26 cellular contexts compared by ENCODE assay signal in the genomic region with DNA sequence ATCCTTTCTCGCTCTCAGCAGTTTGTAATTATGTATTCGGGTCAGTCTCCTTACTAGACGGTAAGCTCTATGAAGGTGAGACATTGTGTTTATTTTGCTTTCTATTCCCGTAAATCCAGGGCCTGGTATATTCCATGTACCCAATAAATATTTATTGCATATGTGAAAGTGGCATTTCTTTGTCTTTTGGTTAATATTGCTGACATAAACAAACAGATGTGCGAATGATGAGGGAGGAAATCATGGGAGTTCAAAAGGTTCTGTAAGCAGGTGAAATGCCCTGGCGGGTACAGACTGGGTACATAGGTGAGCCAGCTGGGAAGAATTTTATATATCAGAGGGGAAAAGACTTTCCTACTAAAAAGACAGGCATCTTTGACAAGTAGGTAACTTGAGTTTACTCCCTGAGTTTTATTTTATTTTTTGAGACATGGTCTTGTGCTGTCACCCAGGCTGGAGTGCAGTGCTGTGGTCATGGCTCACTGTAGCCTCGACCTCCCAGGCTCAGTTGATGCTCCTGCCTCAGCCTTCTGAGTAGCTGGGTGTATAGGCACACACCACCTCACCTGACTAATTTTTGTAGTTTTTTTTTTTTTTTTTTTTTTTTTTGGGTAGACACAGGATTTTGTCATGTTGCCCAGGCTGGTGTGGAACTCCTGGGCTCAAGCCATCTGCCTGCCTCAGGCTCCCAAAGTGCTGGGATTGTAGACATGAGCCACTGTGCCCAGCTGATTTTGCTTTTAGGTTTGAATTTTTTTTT. TPM values are rescaled to one million over a fixed set of nuclear protein-coding genes. Genes with fewer than 3 reads are reported as not detected.
DNase-seq lines count a peak whose midpoint lies in the region; ATAC-seq, FAIRE-seq and TF ChIP-seq lines count a peak whose summit lies in the region.
"Had no signal": no experiment of that assay in that cellular context is flagged by ENCODE, and none has a peak within 500 bp of the region (broad histone marks: within the 10 kb centered on the region; RNA-seq: fewer than 3 reads in every experiment).

No MANE protein-coding gene starts in this region.

- intact Hi-C loops in IMR-90 (cut with micrococcal nuclease), result no loop called here
- intact Hi-C loops in K562 (cut with micrococcal nuclease), result no loop called here
- intact Hi-C loops in esophagus squamous epithelium (cut with DNase I), result no loop called here

- H4K91ac ChIP-seq in IMR-90 (ENCODE audit: insufficient read depth, low read depth, low read length), result no peak overlapping the region

- no peak overlapping the region for H3K4me3 ChIP-seq in BLaER1 treated with 17β-estradiol and CSF1 and Interleukin-3, amounts not matched to agents 10 nM and 100 nM
- H3K4me3 ChIP-seq in IMR-90 (ENCODE audit: insufficient read depth, low read depth, low read length), result no peak overlapping the region
- H3K4me3 ChIP-seq in K562, result no peak overlapping the region
- no peak overlapping the region for H3K4me3 ChIP-seq in esophagus squamous epithelium
- H3K4me3 ChIP-seq: GM12878 had no signal

- TF ChIP-seq CTCF in IMR-90 (conservative IDR thresholded peaks at IDR 0.05; ENCODE audit: low read depth, low read length) (no peak), K562 (IDR thresholded peaks at IDR 0.05 in 2 of 3, conservative IDR thresholded peaks at IDR 0.05 in 1 of 3; ENCODE audit: insufficient read depth in 2 of 3, low read depth in 1 of 3, low read length in 3 of 3) (no peak), esophagus squamous epithelium (IDR thresholded peaks at IDR 0.05) (no peak)

- POLR2A ChIA-PET in IMR-90 (lab: Charles Lee; ENCODE audit: unreplicated experiment), result no interaction called here
- POLR2A ChIA-PET in K562 (lab: Yijun Ruan, JAX), result no interaction called here

- no peaks in the 10 kb centered on the region for H3K27me3 Mint-ChIP-seq in stimulated activated naive B cell treated with anti-CD40 and anti-IgM and Interleukin-4, amounts not matched to agents 10 μg/mL and 1 μg/mL and 100 μg/mL, for 72 hours
- peaks cover 14% of the 10 kb centered on the region for H3K27me3 Mint-ChIP-seq in activated naive CD4-positive, alpha-beta T cell treated with anti-CD3 and anti-CD28 coated beads, Interleukin-2, amount 10 ng/mL, durations not matched to agents 7 days and 5 days

- no peak for TF ChIP-seq EP300 in K562 (IDR thresholded peaks at IDR 0.05; ENCODE audit: low read length)

- WGBS in IMR-90 (ENCODE audit: extremely low coverage in 2 of 2, insufficient read length in 1 of 2), 2 experiments, result no CpG with 5 or more reads among the region's 7 CpGs
- 22% methylated on average over 7 of the region's 7 CpGs for WGBS in K562 (ENCODE audit: insufficient coverage, low coverage, missing lambda C conversion rate)
- 56 to 70% methylated on average over 7 of the region's 7 CpGs for WGBS in esophagus squamous epithelium, 2 donors

- no peak overlapping the region for H3K18ac ChIP-seq in IMR-90 (ENCODE audit: low read depth, low read length)

- H2BK5ac ChIP-seq in IMR-90 (ENCODE audit: low read depth, low read length, poor library complexity, severe bottlenecking), result no peak overlapping the region

- TF ChIP-seq RAD21 in IMR-90 (IDR thresholded peaks at IDR 0.05; ENCODE audit: low read length) (no peak), K562 (CRISPR knock-in tag; conservative IDR thresholded peaks at IDR 0.05 in 1 of 2, IDR thresholded peaks at IDR 0.05 in 1 of 2) (no peak)

- no peak overlapping the region for H3K4me3 Mint-ChIP-seq in stimulated activated naive B cell treated with anti-CD40 and anti-IgM and Interleukin-4, amounts not matched to agents 10 μg/mL and 1 μg/mL and 100 μg/mL, for 72 hours
- H3K4me3 Mint-ChIP-seq in activated naive CD4-positive, alpha-beta T cell treated with anti-CD3 and anti-CD28 coated beads, Interleukin-2, amount 10 ng/mL, durations not matched to agents 7 days and 5 days, result no peak overlapping the region
- H3K4me3 Mint-ChIP-seq: CD8-positive, alpha-beta T cell had no signal

- no peaks in the 10 kb centered on the region for H3K9me3 ChIP-seq in BLaER1 treated with 17β-estradiol and CSF1 and Interleukin-3, amounts not matched to agents 10 nM and 100 nM (replicated peaks in 1 of 11)
- H3K9me3 ChIP-seq in IMR-90 (ENCODE audit: control insufficient read depth, insufficient read depth, low read length) (no peaks in the 10 kb centered on the region), K562 (replicated peaks; ENCODE audit: control insufficient read depth, insufficient read depth, low read depth, low read length) (no peaks in the 10 kb centered on the region), esophagus squamous epithelium (no peaks in the 10 kb centered on the region)
- H3K9me3 ChIP-seq: Caco-2 had no signal

- H3K27ac Mint-ChIP-seq in stimulated activated naive B cell treated with anti-CD40 and anti-IgM and Interleukin-4, amounts not matched to agents 10 μg/mL and 1 μg/mL and 100 μg/mL, for 72 hours, result peak overlapping the region; percentile 9
- no peak overlapping the region for H3K27ac Mint-ChIP-seq in activated naive CD4-positive, alpha-beta T cell treated with anti-CD3 and anti-CD28 coated beads, Interleukin-2, amount 10 ng/mL, durations not matched to agents 7 days and 5 days
- H3K27ac Mint-ChIP-seq: CD8-positive, alpha-beta T cell had no signal

- no peak overlapping the region for H2BK20ac ChIP-seq in IMR-90 (ENCODE audit: low read depth, low read length)

- CTCF ChIA-PET in IMR-90 (lab: Yijun Ruan, JAX) (no interaction called here), K562 (lab: Yijun Ruan, JAX; ENCODE audit: low intra/inter-chr PET ratio) (no interaction called here)
- CTCF ChIA-PET in activated naive CD4-positive, alpha-beta T cell treated with anti-CD3 and anti-CD28 coated beads, Interleukin-2, amount 10 ng/mL, durations not matched to agents 7 days and 5 days (lab: Charles Lee), result interaction anchor here (1.0 to 2.9 kb wide), 3 partner anchors 9 to 51 kb away, joined by 3 to 18 read pairs (median 3); no protein-coding TSS in a partner anchor

- H3K14ac ChIP-seq in IMR-90 (replicated peaks; ENCODE audit: low read depth, low read length), result no peak overlapping the region

- ATAC-seq in IMR-90 (ENCODE audit: low read depth) (no peak), K562 (no peak)
- ATAC-seq in stimulated activated naive B cell treated with anti-CD40 and anti-IgM and Interleukin-4, amounts not matched to agents 10 μg/mL and 1 μg/mL and 100 μg/mL, for 72 hours (replicated peaks), result no peak
- ATAC-seq: CD8-positive, alpha-beta T cell; GM12878; HCT116 had no signal

- H2BK120ac ChIP-seq in IMR-90 (ENCODE audit: low read depth, low read length), result no peak overlapping the region

- H3K9me1 ChIP-seq in IMR-90 (ENCODE audit: insufficient read depth, low read length) (0 out of 2 replicates have a peak, but pooled peaks cover 3% of the 10 kb centered on the region), K562 (ENCODE audit: control insufficient read depth, insufficient read depth, low read length) (no peaks in the 10 kb centered on the region)

- no peak overlapping the region for H4K5ac ChIP-seq in IMR-90 (ENCODE audit: low read depth, low read length)

- H3K4me1 ChIP-seq in BLaER1 treated with 17β-estradiol and CSF1 and Interleukin-3, amounts not matched to agents 10 nM and 100 nM, result peaks cover 29 to 97% (median 86%) of the 10 kb centered on the region in 10 experiments
- H3K4me1 ChIP-seq in IMR-90 (ENCODE audit: control insufficient read depth, insufficient read depth, low read length) (no peaks in the 10 kb centered on the region; the same call in 1 of the 2 replicates), K562 (replicated peaks in 1 of 2; ENCODE audit: control insufficient read depth in 2 of 2, insufficient read depth in 2 of 2, low read length in 2 of 2) (peaks cover 5 to 8% of the 10 kb centered on the region in 2 experiments; a peak in 4 of 5 replicates), esophagus squamous epithelium (peaks cover 0 to 30% (median 11%) of the 10 kb centered on the region in 3 donors)
- H3K4me1 ChIP-seq: Caco-2 had no signal

- H3K36me3 ChIP-seq in BLaER1 treated with 17β-estradiol and CSF1 and Interleukin-3, amounts not matched to agents 10 nM and 100 nM, result no peaks in the 10 kb centered on the region
- H3K36me3 ChIP-seq in IMR-90 (ENCODE audit: control insufficient read depth, insufficient read depth, low read length) (no peaks in the 10 kb centered on the region), K562 (ENCODE audit: control insufficient read depth, insufficient read depth, low read length) (no peaks in the 10 kb centered on the region), esophagus squamous epithelium (no peaks in the 10 kb centered on the region)

- no peak overlapping the region for H3K23ac ChIP-seq in IMR-90 (ENCODE audit: low read depth, low read length)

- no peaks in the 10 kb centered on the region for H3K36me3 Mint-ChIP-seq in stimulated activated naive B cell treated with anti-CD40 and anti-IgM and Interleukin-4, amounts not matched to agents 10 μg/mL and 1 μg/mL and 100 μg/mL, for 72 hours
- H3K36me3 Mint-ChIP-seq in activated naive CD4-positive, alpha-beta T cell treated with anti-CD3 and anti-CD28 coated beads, Interleukin-2, amount 10 ng/mL, durations not matched to agents 7 days and 5 days, result peaks cover 4% of the 10 kb centered on the region
- H3K36me3 Mint-ChIP-seq: CD8-positive, alpha-beta T cell had no signal

- H4K8ac ChIP-seq in IMR-90 (ENCODE audit: low read depth in 2 of 2, low read length in 2 of 2), result no peak overlapping the region

- peak overlapping the region in 7 of 11 experiments; percentile 21 to 93 (median 84); a peak in 14 of 22 replicates for H3K4me2 ChIP-seq in BLaER1 treated with 17β-estradiol and CSF1 and Interleukin-3, amounts not matched to agents 10 nM and 100 nM
- H3K4me2 ChIP-seq in IMR-90 (ENCODE audit: low read depth, low read length) (no peak overlapping the region), K562 (ENCODE audit: insufficient read depth, low read length) (no peak overlapping the region)
- H3K4me2 ChIP-seq: KMS-11 had no signal

- H2BK15ac ChIP-seq in IMR-90 (ENCODE audit: low read depth, low read length), result no peak overlapping the region

- H3K56ac ChIP-seq in IMR-90 (ENCODE audit: extremely low read depth, insufficient read depth, low read length), result no peak overlapping the region

- H2AK9ac ChIP-seq in IMR-90 (replicated peaks; ENCODE audit: low read depth, low read length, poor library complexity), result no peak overlapping the region

- peaks cover 16 to 27% of the 10 kb centered on the region in 2 donors for H3K4me1 Mint-ChIP-seq in stimulated activated naive B cell treated with anti-CD40 and anti-IgM and Interleukin-4, amounts not matched to agents 10 μg/mL and 1 μg/mL and 100 μg/mL, for 72 hours
- peaks cover 23% of the 10 kb centered on the region for H3K4me1 Mint-ChIP-seq in activated naive CD4-positive, alpha-beta T cell treated with anti-CD3 and anti-CD28 coated beads, Interleukin-2, amount 10 ng/mL, durations not matched to agents 7 days and 5 days

- 0 out of 4 replicates have a peak, but pooled peaks cover 0 to 1% of the 10 kb centered on the region in 2 experiments for H3K79me1 ChIP-seq in IMR-90 (ENCODE audit: low read depth in 1 of 2, low read length in 2 of 2)

- dilution Hi-C loops in IMR-90 (cut with HindIII; ENCODE audit: low sequenced_read_pairs, unreplicated experiment), result no loop called here

- H3K27ac ChIP-seq in BLaER1 treated with 17β-estradiol and CSF1 and Interleukin-3, amounts not matched to agents 10 nM and 100 nM, result peak overlapping the region in 9 of 11 experiments; percentile 2 to 97 (median 94); a peak in 13 of 22 replicates
- H3K27ac ChIP-seq in IMR-90 (ENCODE audit: insufficient read depth, low read length) (no peak overlapping the region), K562 (ENCODE audit: extremely low read depth, low read depth, low read length) (no peak overlapping the region), esophagus squamous epithelium (no peak overlapping the region)
- H3K27ac ChIP-seq: C4-2B, KMS-11, RWPE1 had no signal

- H3K79me2 ChIP-seq in K562 (ENCODE audit: control insufficient read depth, insufficient read depth, low read length), result no peaks in the 10 kb centered on the region

- DNase-seq in IMR-90 (no peak), K562 (ENCODE audit: extremely low read depth in 1 of 4, low spot score in 3 of 4) (no peak), esophagus squamous epithelium (lab: John Stamatoyannopoulos, UW) (no peak)
- no peak for DNase-seq in stimulated activated naive B cell treated with anti-CD40 and anti-IgM and Interleukin-4, amounts not matched to agents 10 μg/mL and 1 μg/mL and 100 μg/mL, for 72 hours
- no peak for DNase-seq in activated CD4-positive, CD25-positive, alpha-beta regulatory T cell treated with anti-CD3 and anti-CD28 coated beads, Interleukin-2, amount 50 U/mL, for 72 hours
- no peak for DNase-seq in activated naive CD4-positive, alpha-beta T cell treated with anti-CD3 and anti-CD28 coated beads, Interleukin-2, amount 10 ng/mL, durations not matched to agents 7 days and 5 days
- DNase-seq: Caco-2; CD8-positive, alpha-beta T cell; GDM1; GOT3; NCI-H1048; NCI-H1417; NCI-H1694; NCI-H2029 treated with DMSO at 0.1 percent for 48 hours; NCI-H526 treated with DMSO at 0.1 percent for 48 hours; SHP77 had no signal

- no peaks in the 10 kb centered on the region for H3K9me3 Mint-ChIP-seq in stimulated activated naive B cell treated with anti-CD40 and anti-IgM and Interleukin-4, amounts not matched to agents 10 μg/mL and 1 μg/mL and 100 μg/mL, for 72 hours
- no peaks in the 10 kb centered on the region for H3K9me3 Mint-ChIP-seq in activated naive CD4-positive, alpha-beta T cell treated with anti-CD3 and anti-CD28 coated beads, Interleukin-2, amount 10 ng/mL, durations not matched to agents 7 days and 5 days
- H3K9me3 Mint-ChIP-seq: CD8-positive, alpha-beta T cell had no signal

- H3K9ac ChIP-seq in BLaER1 treated with 17β-estradiol and CSF1 and Interleukin-3, amounts not matched to agents 10 nM and 100 nM, result peak overlapping the region in 3 of 11 experiments; percentile 13 to 22 (median 15); a peak in 4 of 22 replicates
- H3K9ac ChIP-seq in IMR-90 (ENCODE audit: low read depth, low read length) (no peak overlapping the region), K562 (ENCODE audit: insufficient read depth in 1 of 2, low read depth in 2 of 2, low read length in 2 of 2) (no peak overlapping the region)
- H3K9ac ChIP-seq: KMS-11 had no signal

- in situ Hi-C loops in IMR-90 (cut with MboI; ENCODE audit: low sequenced_read_pairs), result loop anchor here (10.0 kb wide), 1 partner anchor 61 kb away; a partner anchor contains a TSS
- in situ Hi-C loops in K562 (cut with MboI), result loop anchor here (25.0 kb wide), 1 partner anchor 969 kb away; no protein-coding TSS in a partner anchor

- H3K4ac ChIP-seq in IMR-90 (ENCODE audit: low read depth, low read length), result no peak overlapping the region

- H2AK5ac ChIP-seq in IMR-90 (ENCODE audit: low read depth, low read length), result no peak overlapping the region

- no peaks in the 10 kb centered on the region for H3K27me3 ChIP-seq in BLaER1 treated with 17β-estradiol and CSF1 and Interleukin-3, amounts not matched to agents 10 nM and 100 nM
- H3K27me3 ChIP-seq in IMR-90 (ENCODE audit: control insufficient read depth, insufficient read depth, low read length), result no peaks in the 10 kb centered on the region
- peaks cover 0 to 2% of the 10 kb centered on the region in 2 experiments; a peak in 2 of 5 replicates for H3K27me3 ChIP-seq in K562 (ENCODE audit: control insufficient read depth in 2 of 2, insufficient read depth in 2 of 2, low read length in 2 of 2)
- no peaks in the 10 kb centered on the region for H3K27me3 ChIP-seq in esophagus squamous epithelium

- FAIRE-seq in K562 (lab: Jason Lieb, UNC), result no peak
- FAIRE-seq: GM12878, HTR-8/SVneo had no signal

- TF ChIP-seq POLR2A in IMR-90 (IDR thresholded peaks at IDR 0.05; ENCODE audit: low read depth, low read length), result no peak
- TF ChIP-seq POLR2A in K562 (conservative IDR thresholded peaks at IDR 0.05), result no peak
- TF ChIP-seq POLR2A in esophagus squamous epithelium (IDR thresholded peaks at IDR 0.05), result no peak

- BruUV-seq in IMR-90 (replicated peaks; lab: Mats Ljungman, UMichigan) (no TSS peak), K562 (replicated peaks; lab: Mats Ljungman, UMichigan) (no TSS peak)

- no peaks in the 10 kb centered on the region for H4K20me1 ChIP-seq in BLaER1 treated with 17β-estradiol and CSF1 and Interleukin-3, amounts not matched to agents 10 nM and 100 nM
- no peaks in the 10 kb centered on the region for H4K20me1 ChIP-seq in IMR-90 (ENCODE audit: insufficient read depth, low read length)
- H4K20me1 ChIP-seq in K562 (replicated peaks; ENCODE audit: control insufficient read depth, insufficient read depth, low read length), result no peaks in the 10 kb centered on the region

- H2AFZ ChIP-seq in IMR-90 (replicated peaks; ENCODE audit: low read length, poor library complexity), result peak overlapping the region; percentile 2
- no peak overlapping the region for H2AFZ ChIP-seq in K562 (ENCODE audit: low read depth, low read length)

RNA-seq across cellular contexts. Expression of a gene that starts 5.7 kb away (rescaled TPM):
- total RNA-seq in IMR-90 (2012; rRNA removed) (95.5 and 95.8 TPM in 2 replicates), K562 (2014; rRNA removed) (69.1 and 74.8 TPM in 2 replicates), K562 (2014; rRNA removed; fragmentation: Illumina TruSeq; extraction: Trizol) (81.2 and 105 TPM in 2 replicates), K562 (2015; rRNA removed; fragmentation: Illumina TruSeq; extraction: Trizol) (80.9 and 82.2 TPM in 2 replicates), K562 (2021) (65.8 and 66.1 TPM in 2 replicates), esophagus squamous epithelium (100 to 1,000 TPM in 3 of 4 donors, 10 to 100 TPM in 1; 82.3 to 169 (median 140) TPM)
- polyA plus RNA-seq in IMR-90 (2012; rRNA removed) (43.1 and 54.8 TPM in 2 replicates), K562 (2011; rRNA removed) (85.0 and 107 TPM in 2 replicates), K562 (2014; fragmentation: Illumina TruSeq; extraction: Trizol) (67.6 and 79.1 TPM in 2 replicates), K562 (2014; fragmentation: Nextera tagmentation; extraction: Ambion mirVana) (10 to 100 TPM; 12.2 to 16.3 TPM), K562 (2014; rRNA removed) (70.8 and 86.0 TPM in 2 replicates)
- 37.1 and 40.0 TPM in 2 replicates for polyA plus RNA-seq in IMR-90 (2012; cell fraction: cytosol; rRNA removed)
- 10.7 and 20.6 TPM in 2 replicates for polyA plus RNA-seq in IMR-90 (2012; cell fraction: nucleus; rRNA removed; ENCODE audit: low replicate concordance)
- 42.0 and 73.0 TPM in 2 replicates for total RNA-seq in K562 (2011; cell fraction: chromatin; rRNA removed; ENCODE audit: low replicate concordance)
- 27.7 and 29.2 TPM in 2 replicates for total RNA-seq in K562 (2011; cell fraction: nucleolus; rRNA removed)
- total RNA-seq in K562 (2011; cell fraction: nucleoplasm; rRNA removed), result 44.9 and 62.3 TPM in 2 replicates
- polyA plus RNA-seq in K562 (2011; cell fraction: cytosol; rRNA removed), result 27.8 and 39.5 TPM in 2 replicates
- 9.7 and 27.7 TPM in 2 replicates for polyA plus RNA-seq in K562 (2011; cell fraction: nucleus; rRNA removed)
- 58.8 and 97.2 TPM in 2 replicates for polyA plus RNA-seq in K562 (2012)
- 39.8 and 63.4 TPM in 2 replicates for polyA minus RNA-seq in K562 (2011; rRNA and poly(A)+ RNA removed)
- 24.4 and 27.4 TPM in 2 replicates for polyA minus RNA-seq in K562 (2011; cell fraction: cytosol; rRNA and poly(A)+ RNA removed)
- polyA minus RNA-seq in K562 (2011; cell fraction: nucleus; rRNA and poly(A)+ RNA removed), result 16.8 and 24.0 TPM in 2 replicates

RNA-seq across cellular contexts. Expression of a gene that starts 58.7 kb away (rescaled TPM):
- total RNA-seq in IMR-90 (2012; rRNA removed) (not detected in 2 replicates), K562 (2014; rRNA removed) (not detected in 2 replicates), K562 (2014; rRNA removed; fragmentation: Illumina TruSeq; extraction: Trizol) (not detected in 2 replicates), K562 (2015; rRNA removed; fragmentation: Illumina TruSeq; extraction: Trizol) (not detected in 2 replicates), K562 (2021) (not detected in 2 replicates), esophagus squamous epithelium (1 to 10 TPM in 2 of 4 donors, under 1 TPM in 2; 0.18 to 3.6 (median 1.3) TPM)
- polyA plus RNA-seq in IMR-90 (2012; rRNA removed) (not detected in 2 replicates), K562 (2011; rRNA removed) (not detected in 2 replicates), K562 (2014; fragmentation: Illumina TruSeq; extraction: Trizol) (not detected in 2 replicates), K562 (2014; fragmentation: Nextera tagmentation; extraction: Ambion mirVana) (under 1 TPM in 1 of 2 experiments, not detected in 1; 0.07 TPM), K562 (2014; rRNA removed) (not detected in 2 replicates)
- polyA plus RNA-seq in IMR-90 (2012; cell fraction: cytosol; rRNA removed), result not detected in 2 replicates
- not detected in 2 replicates for polyA plus RNA-seq in IMR-90 (2012; cell fraction: nucleus; rRNA removed; ENCODE audit: low replicate concordance)
- not detected in 2 replicates for total RNA-seq in K562 (2011; cell fraction: chromatin; rRNA removed; ENCODE audit: low replicate concordance)
- total RNA-seq in K562 (2011; cell fraction: nucleolus; rRNA removed), result not detected in 2 replicates
- total RNA-seq in K562 (2011; cell fraction: nucleoplasm; rRNA removed), result not detected in 2 replicates
- polyA plus RNA-seq in K562 (2011; cell fraction: cytosol; rRNA removed), result not detected in 2 replicates
- not detected in 2 replicates for polyA plus RNA-seq in K562 (2011; cell fraction: nucleus; rRNA removed)
- 0.13 and 0.14 TPM in 2 replicates for polyA plus RNA-seq in K562 (2012)
- not detected in 2 replicates for polyA minus RNA-seq in K562 (2011; rRNA and poly(A)+ RNA removed)
- not detected in 2 replicates for polyA minus RNA-seq in K562 (2011; cell fraction: cytosol; rRNA and poly(A)+ RNA removed)
- polyA minus RNA-seq in K562 (2011; cell fraction: nucleus; rRNA and poly(A)+ RNA removed), result not detected in 2 replicates
- total RNA-seq: A673, Caco-2, NCI-H460, SK-MEL-5 had no signal

Comparison
In these comparisons a context has a peak if more than half of its experiments do, and no peak if none do; other contexts are left out.
1. H3K27ac ChIP-seq: peak in BLaER1 treated with 17β-estradiol and CSF1 and Interleukin-3, amounts not matched to agents 10 nM and 100 nM (9 of 11); none in IMR-90 (single experiment), K562 (single experiment) and esophagus squamous epithelium (0 of 4).
2. H3K4me2 ChIP-seq: peak in BLaER1 treated with 17β-estradiol and CSF1 and Interleukin-3, amounts not matched to agents 10 nM and 100 nM (7 of 11); none in IMR-90 (single experiment) and K562 (single experiment).